In genomic region chr10:132735341-132735775, GRCh38 we compare ENCODE assay signal across 16 cellular contexts. TPM values are rescaled to one million over a fixed set of nuclear protein-coding genes. Genes with fewer than 3 reads are reported as not detected.
"Had no signal": no experiment of that assay in that cellular context is flagged by ENCODE, and none has a peak within 500 bp of the region (broad histone marks: within the 10 kb centered on the region; RNA-seq: fewer than 3 reads in every experiment).

No MANE protein-coding gene starts in this region.

- H3K4me1 Mint-ChIP-seq: natural killer cell had no signal

- ATAC-seq: natural killer cell had no signal

- H3K9me3 ChIP-seq: stomach, tibial artery had no signal

- H3K4me3 ChIP-seq: stomach, tibial artery had no signal

- H3K4me3 Mint-ChIP-seq: activated CD4-positive, alpha-beta memory T cell treated with anti-CD3 and anti-CD28 coated beads for 36 hours; activated naive CD8-positive, alpha-beta T cell; natural killer cell had no signal

- FAIRE-seq: bronchial epithelial cell had no signal

- H3K27ac ChIP-seq: stomach, tibial artery had no signal

- H3K27me3 ChIP-seq: stomach, tibial artery had no signal

- H3K27ac Mint-ChIP-seq: activated naive CD8-positive, alpha-beta T cell; natural killer cell had no signal

- H3K27me3 Mint-ChIP-seq: activated CD4-positive, alpha-beta memory T cell treated with anti-CD3 and anti-CD28 coated beads for 36 hours; activated naive CD8-positive, alpha-beta T cell had no signal

- H3K4me1 ChIP-seq: stomach, tibial artery had no signal

- DNase-seq: activated CD4-positive, alpha-beta memory T cell treated with anti-CD3 and anti-CD28 coated beads for 36 hours; activated CD4-positive, alpha-beta T cell treated with anti-CD3 and anti-CD28 coated beads for 1 hour; activated gamma-delta T cell; activated T-cell treated with anti-CD3 and anti-CD28 coated beads, Interleukin-2, amount 50 U/mL, for 48 hours; aorta; cortex of kidney; effector memory CD4-positive, alpha-beta T cell; mammary epithelial cell; natural killer cell; stimulated activated CD4-positive, alpha-beta T cell treated with anti-CD3 and anti-CD28 coated beads, Interleukin-4, amount 100 ng/mL, for 1 hour; stimulated activated CD8-positive, alpha-beta memory T cell treated with anti-CD3 and anti-CD28 coated beads, Interleukin-4, amount 100 ng/mL, for 48 hours; stomach; T1000; tibial artery had no signal

- H3K9me3 Mint-ChIP-seq: activated CD4-positive, alpha-beta memory T cell treated with anti-CD3 and anti-CD28 coated beads for 36 hours; natural killer cell had no signal

- H3K36me3 Mint-ChIP-seq: activated CD4-positive, alpha-beta memory T cell treated with anti-CD3 and anti-CD28 coated beads for 36 hours; activated naive CD8-positive, alpha-beta T cell; natural killer cell had no signal

RNA-seq across cellular contexts. Expression of gene NKX6-2, which starts 50.6 kb away (rescaled TPM):
- polyA plus RNA-seq: aorta, mammary epithelial cell had no signal
